Comparison of ENCODE assay signal across 21 cellular contexts in genomic region chr10:43872644-43873043, GRCh38.
"Had no signal": no experiment of that assay in that cellular context is flagged by ENCODE, and none has a peak within 500 bp of the region (broad histone marks: within the 10 kb centered on the region; RNA-seq: fewer than 3 reads in every experiment).

No MANE protein-coding gene starts in this region.

- H3K27me3 Mint-ChIP-seq: T-cell had no signal

- DNase-seq: activated CD4-positive, alpha-beta T cell treated with anti-CD3 and anti-CD28 coated beads for 4 hours; activated CD8-positive, alpha-beta T cell treated with anti-CD3 and anti-CD28 coated beads, Interleukin-2, amount 10 ng/mL, durations not matched to agents 7 days and 5 days; activated gamma-delta T cell treated with Interleukin-2 at 50 U/mL for 16 hours; activated naive CD4-positive, alpha-beta T cell treated with anti-CD3 and anti-CD28 coated beads, Interleukin-2, amount 10 ng/mL, durations not matched to agents 7 days and 5 days; activated naive CD8-positive, alpha-beta T cell treated with anti-CD3 and anti-CD28 coated beads, Interleukin-2, amount 10 ng/mL, durations not matched to agents 7 days and 5 days; activated T-cell treated with anti-CD3 and anti-CD28 coated beads, Interleukin-2, amount 50 U/mL, for 72 hours; aorta; central memory CD4-positive, alpha-beta T cell; MG63; MV-4-11; NCI-H1092 treated with DMSO at 0.1 percent for 48 hours; NCI-H1417 treated with DMSO at 0.1 percent for 48 hours; NCI-H1694; NCI-H2029; NCI-H345; NCI-H510A; NCI-H526 treated with DMSO at 0.1 percent for 48 hours; NCI-H82; T-cell had no signal

- H3K9me3 Mint-ChIP-seq: activated naive CD4-positive, alpha-beta T cell treated with anti-CD3 and anti-CD28 coated beads, Interleukin-2, amount 10 ng/mL, durations not matched to agents 7 days and 5 days; activated naive CD8-positive, alpha-beta T cell treated with anti-CD3 and anti-CD28 coated beads, Interleukin-2, amount 10 ng/mL, durations not matched to agents 7 days and 5 days; activated T-cell treated with anti-CD3 and anti-CD28 coated beads, Interleukin-2, amount 50 U/mL, for 72 hours; activated T-helper 2 cell treated with anti-CD3 and anti-CD28 coated beads, Interferon-gamma antibody, Interleukin-2, Interleukin-4, amounts not matched to agents 10 μg/mL and 5 μg/mL and 100 μg/mL, durations not matched to agents 14 hours and 24 hours and 36 hours; T-cell had no signal

- H3K27ac Mint-ChIP-seq: activated CD8-positive, alpha-beta T cell treated with anti-CD3 and anti-CD28 coated beads, Interleukin-2, amount 10 ng/mL, durations not matched to agents 7 days and 5 days; activated naive CD4-positive, alpha-beta T cell treated with anti-CD3 and anti-CD28 coated beads, Interleukin-2, amount 10 ng/mL, durations not matched to agents 7 days and 5 days; activated naive CD8-positive, alpha-beta T cell treated with anti-CD3 and anti-CD28 coated beads, Interleukin-2, amount 10 ng/mL, durations not matched to agents 7 days and 5 days; activated T-cell treated with anti-CD3 and anti-CD28 coated beads, Interleukin-2, amount 50 U/mL, for 72 hours; activated T-helper 2 cell treated with anti-CD3 and anti-CD28 coated beads, Interferon-gamma antibody, Interleukin-2, Interleukin-4, amounts not matched to agents 10 μg/mL and 5 μg/mL and 100 μg/mL, durations not matched to agents 14 hours and 24 hours and 36 hours; T-cell had no signal

- H3K36me3 Mint-ChIP-seq: activated naive CD4-positive, alpha-beta T cell treated with anti-CD3 and anti-CD28 coated beads, Interleukin-2, amount 10 ng/mL, durations not matched to agents 7 days and 5 days; activated naive CD8-positive, alpha-beta T cell treated with anti-CD3 and anti-CD28 coated beads, Interleukin-2, amount 10 ng/mL, durations not matched to agents 7 days and 5 days; T-cell had no signal

- H3K4me1 Mint-ChIP-seq: activated naive CD4-positive, alpha-beta T cell treated with anti-CD3 and anti-CD28 coated beads, Interleukin-2, amount 10 ng/mL, durations not matched to agents 7 days and 5 days; T-cell had no signal

- H3K4me3 Mint-ChIP-seq: activated CD8-positive, alpha-beta T cell treated with anti-CD3 and anti-CD28 coated beads, Interleukin-2, amount 10 ng/mL, durations not matched to agents 7 days and 5 days; activated naive CD4-positive, alpha-beta T cell treated with anti-CD3 and anti-CD28 coated beads, Interleukin-2, amount 10 ng/mL, durations not matched to agents 7 days and 5 days; activated naive CD8-positive, alpha-beta T cell treated with anti-CD3 and anti-CD28 coated beads, Interleukin-2, amount 10 ng/mL, durations not matched to agents 7 days and 5 days; activated T-cell treated with anti-CD3 and anti-CD28 coated beads, Interleukin-2, amount 50 U/mL, for 72 hours; T-cell had no signal

- ATAC-seq: activated CD4-positive, CD25-positive, alpha-beta regulatory T cell treated with anti-CD3 and anti-CD28 coated beads, Interleukin-2, amount 50 U/mL, for 24 hours; activated CD8-positive, alpha-beta T cell treated with anti-CD3 and anti-CD28 coated beads, Interleukin-2, amount 10 ng/mL, durations not matched to agents 7 days and 5 days; activated T-cell treated with anti-CD3 and anti-CD28 coated beads, Interleukin-2, amount 50 U/mL, for 72 hours; T-cell had no signal
